In genomic region chr14:105070760-105071137, GRCh38 we compare ENCODE assay signal across 11 cellular contexts. TPM values are rescaled to one million over a fixed set of nuclear protein-coding genes. Genes with fewer than 3 reads are reported as not detected.
DNase-seq lines count a peak whose midpoint lies in the region; ATAC-seq and TF ChIP-seq lines count a peak whose summit lies in the region.
"Had no signal": no experiment of that assay in that cellular context is flagged by ENCODE, and none has a peak within 500 bp of the region (broad histone marks: within the 10 kb centered on the region; RNA-seq: fewer than 3 reads in every experiment).

No MANE protein-coding gene starts in this region.

- no peak overlapping the region for H3K4me3 Mint-ChIP-seq in activated naive CD4-positive, alpha-beta T cell treated with anti-CD3 and anti-CD28 coated beads, Interleukin-2, amount 10 ng/mL, durations not matched to agents 7 days and 5 days
- H3K4me3 Mint-ChIP-seq in natural killer cell = no peak overlapping the region
- H3K4me3 Mint-ChIP-seq: neural progenitor cell had no signal

- DNase-seq in Caki2 (ENCODE audit: low read depth) (peak; percentile 80), natural killer cell (no peak), T1000 (lab: John Stamatoyannopoulos, UW) (no peak), NCI-H1694 (lab: John Stamatoyannopoulos, UW) (no peak)
- no peak for DNase-seq in activated naive CD4-positive, alpha-beta T cell treated with anti-CD3 and anti-CD28 coated beads, Interleukin-2, amount 10 ng/mL, durations not matched to agents 7 days and 5 days
- DNase-seq: GOT3, NCI-H446 treated with DMSO at 0.1 percent for 48 hours had no signal

- intact Hi-C loops in natural killer cell (cut with micrococcal nuclease) = no loop called here

- peaks cover 38% of the 10 kb centered on the region for H3K27me3 Mint-ChIP-seq in activated naive CD4-positive, alpha-beta T cell treated with anti-CD3 and anti-CD28 coated beads, Interleukin-2, amount 10 ng/mL, durations not matched to agents 7 days and 5 days
- no peaks in the 10 kb centered on the region for H3K27me3 Mint-ChIP-seq in natural killer cell (ENCODE audit: low read depth in 2 of 2)

- H3K4me1 Mint-ChIP-seq in activated naive CD4-positive, alpha-beta T cell treated with anti-CD3 and anti-CD28 coated beads, Interleukin-2, amount 10 ng/mL, durations not matched to agents 7 days and 5 days = peaks cover 52% of the 10 kb centered on the region
- H3K4me1 Mint-ChIP-seq in natural killer cell = peaks cover 6 to 35% of the 10 kb centered on the region in 2 donors

- peak overlapping the region; percentile 28 for H3K27ac Mint-ChIP-seq in activated naive CD4-positive, alpha-beta T cell treated with anti-CD3 and anti-CD28 coated beads, Interleukin-2, amount 10 ng/mL, durations not matched to agents 7 days and 5 days
- H3K27ac Mint-ChIP-seq in natural killer cell = peak overlapping the region; percentile 51 to 76

- peak; percentile 35 for TF ChIP-seq POLR2A in GM19099 (IDR thresholded peaks at IDR 0.05; ENCODE audit: extremely low read depth, insufficient read length, low read depth)

- no peaks in the 10 kb centered on the region for H3K9me3 Mint-ChIP-seq in activated naive CD4-positive, alpha-beta T cell treated with anti-CD3 and anti-CD28 coated beads, Interleukin-2, amount 10 ng/mL, durations not matched to agents 7 days and 5 days
- H3K9me3 Mint-ChIP-seq in natural killer cell = no peaks in the 10 kb centered on the region
- H3K9me3 Mint-ChIP-seq: neural progenitor cell had no signal

- CTCF ChIA-PET in activated naive CD4-positive, alpha-beta T cell treated with anti-CD3 and anti-CD28 coated beads, Interleukin-2, amount 10 ng/mL, durations not matched to agents 7 days and 5 days (lab: Charles Lee) = interaction anchor here (0.6 to 2.6 kb wide), 5 partner anchors 10 to 20 kb away, joined by 3 to 10 read pairs (median 3); no protein-coding TSS in a partner anchor

- in situ Hi-C loops in Caki2 (cut with HindIII; ENCODE audit: low pct_unique_long_range_greater_than_20kb, low sequenced_read_pairs) = no loop called here

- no peaks in the 10 kb centered on the region for H3K36me3 Mint-ChIP-seq in activated naive CD4-positive, alpha-beta T cell treated with anti-CD3 and anti-CD28 coated beads, Interleukin-2, amount 10 ng/mL, durations not matched to agents 7 days and 5 days
- H3K36me3 Mint-ChIP-seq in natural killer cell = no peaks in the 10 kb centered on the region
- H3K36me3 Mint-ChIP-seq: neural progenitor cell had no signal

- ATAC-seq in natural killer cell (peak in 1 of 3 donors; percentile 20), HG03520 (IDR thresholded peaks at IDR 0.05; ENCODE audit: unreplicated experiment) (no peak), HG03175 (IDR thresholded peaks at IDR 0.05; ENCODE audit: unreplicated experiment) (no peak)

- TF ChIP-seq CTCF in natural killer cell (IDR thresholded peaks at IDR 0.05) = no peak

RNA-seq across cellular contexts. Expression of gene GPR132, which starts 5.5 kb away (rescaled TPM):
- total RNA-seq in Caki2 (2014; rRNA removed; shearing (Covaris generic); ENCODE audit: low replicate concordance) = 0.71 TPM in 1 of 2 replicates, not detected in the other
- total RNA-seq in natural killer cell = 10 to 100 TPM; 18.2 to 30.3 (median 26.7) TPM

RNA-seq across cellular contexts. Expression of gene CDCA4, which starts 49.9 kb away (rescaled TPM):
- 30.3 and 36.6 TPM in 2 replicates for total RNA-seq in Caki2 (2014; rRNA removed; shearing (Covaris generic); ENCODE audit: low replicate concordance)
- 10 to 100 TPM; 10.3 to 20.7 (median 16.6) TPM for total RNA-seq in natural killer cell

Comparison
In these comparisons a context has a peak if more than half of its experiments do, and no peak if none do; other contexts are left out.
1. RNA of gene GPR132, which starts 5.5 kb away (total RNA-seq): 18.2 to 30.3 TPM in natural killer cell; 0.71 TPM in Caki2; every median in the first group is over 10 times any median in the second.